1 cellular context compared by ENCODE assay signal in genomic region chr4:148441986-148442829, GRCh38.
TF ChIP-seq lines count a peak whose summit lies in the region.

Gene NR3C2, minus strand, starts transcription at chr4:148442414.

TF ChIP-seq in A549, 52 proteins besides CTCF, POLR2A, EP300 and RAD21 (continued from another document):
- TF ChIP-seq, protein P1, sequence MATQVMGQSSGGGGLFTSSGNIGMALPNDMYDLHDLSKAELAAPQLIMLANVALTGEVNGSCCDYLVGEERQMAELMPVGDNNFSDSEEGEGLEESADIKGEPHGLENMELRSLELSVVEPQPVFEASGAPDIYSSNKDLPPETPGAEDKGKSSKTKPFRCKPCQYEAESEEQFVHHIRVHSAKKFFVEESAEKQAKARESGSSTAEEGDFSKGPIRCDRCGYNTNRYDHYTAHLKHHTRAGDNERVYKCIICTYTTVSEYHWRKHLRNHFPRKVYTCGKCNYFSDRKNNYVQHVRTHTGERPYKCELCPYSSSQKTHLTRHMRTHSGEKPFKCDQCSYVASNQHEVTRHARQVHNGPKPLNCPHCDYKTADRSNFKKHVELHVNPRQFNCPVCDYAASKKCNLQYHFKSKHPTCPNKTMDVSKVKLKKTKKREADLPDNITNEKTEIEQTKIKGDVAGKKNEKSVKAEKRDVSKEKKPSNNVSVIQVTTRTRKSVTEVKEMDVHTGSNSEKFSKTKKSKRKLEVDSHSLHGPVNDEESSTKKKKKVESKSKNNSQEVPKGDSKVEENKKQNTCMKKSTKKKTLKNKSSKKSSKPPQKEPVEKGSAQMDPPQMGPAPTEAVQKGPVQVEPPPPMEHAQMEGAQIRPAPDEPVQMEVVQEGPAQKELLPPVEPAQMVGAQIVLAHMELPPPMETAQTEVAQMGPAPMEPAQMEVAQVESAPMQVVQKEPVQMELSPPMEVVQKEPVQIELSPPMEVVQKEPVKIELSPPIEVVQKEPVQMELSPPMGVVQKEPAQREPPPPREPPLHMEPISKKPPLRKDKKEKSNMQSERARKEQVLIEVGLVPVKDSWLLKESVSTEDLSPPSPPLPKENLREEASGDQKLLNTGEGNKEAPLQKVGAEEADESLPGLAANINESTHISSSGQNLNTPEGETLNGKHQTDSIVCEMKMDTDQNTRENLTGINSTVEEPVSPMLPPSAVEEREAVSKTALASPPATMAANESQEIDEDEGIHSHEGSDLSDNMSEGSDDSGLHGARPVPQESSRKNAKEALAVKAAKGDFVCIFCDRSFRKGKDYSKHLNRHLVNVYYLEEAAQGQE (IDR thresholded peaks at IDR 0.05): no peak
- no peak for TF ChIP-seq BHLHE40 (IDR thresholded peaks at IDR 0.05; ENCODE audit: low read depth, low read length)
- no peak for TF ChIP-seq HDAC2 (IDR thresholded peaks at IDR 0.05)
- TF ChIP-seq SREBF2 (IDR thresholded peaks at IDR 0.05): no peak
- TF ChIP-seq ELK1 (IDR thresholded peaks at IDR 0.05; ENCODE audit: low read depth, low read length): no peak
- TF ChIP-seq, protein P2, sequence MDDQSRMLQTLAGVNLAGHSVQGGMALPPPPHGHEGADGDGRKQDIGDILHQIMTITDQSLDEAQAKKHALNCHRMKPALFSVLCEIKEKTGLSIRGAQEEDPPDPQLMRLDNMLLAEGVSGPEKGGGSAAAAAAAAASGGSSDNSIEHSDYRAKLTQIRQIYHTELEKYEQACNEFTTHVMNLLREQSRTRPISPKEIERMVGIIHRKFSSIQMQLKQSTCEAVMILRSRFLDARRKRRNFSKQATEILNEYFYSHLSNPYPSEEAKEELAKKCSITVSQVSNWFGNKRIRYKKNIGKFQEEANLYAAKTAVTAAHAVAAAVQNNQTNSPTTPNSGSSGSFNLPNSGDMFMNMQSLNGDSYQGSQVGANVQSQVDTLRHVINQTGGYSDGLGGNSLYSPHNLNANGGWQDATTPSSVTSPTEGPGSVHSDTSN (IDR thresholded peaks at IDR 0.05): peak; percentile 95
- TF ChIP-seq USF2 (IDR thresholded peaks at IDR 0.05): peak; percentile 73
- no peak for TF ChIP-seq TP53 (CRISPR knock-in tag; IDR thresholded peaks at IDR 0.05)
- TF ChIP-seq EHMT2 (IDR thresholded peaks at IDR 0.05; ENCODE audit: low read depth): no peak
- TF ChIP-seq, protein P3, sequence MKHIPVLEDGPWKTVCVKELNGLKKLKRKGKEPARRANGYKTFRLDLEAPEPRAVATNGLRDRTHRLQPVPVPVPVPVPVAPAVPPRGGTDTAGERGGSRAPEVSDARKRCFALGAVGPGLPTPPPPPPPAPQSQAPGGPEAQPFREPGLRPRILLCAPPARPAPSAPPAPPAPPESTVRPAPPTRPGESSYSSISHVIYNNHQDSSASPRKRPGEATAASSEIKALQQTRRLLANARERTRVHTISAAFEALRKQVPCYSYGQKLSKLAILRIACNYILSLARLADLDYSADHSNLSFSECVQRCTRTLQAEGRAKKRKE (CRISPR knock-in tag; IDR thresholded peaks at IDR 0.05; ENCODE audit: low read depth): no peak
- TF ChIP-seq PHF8 (IDR thresholded peaks at IDR 0.05; ENCODE audit: borderline replicate concordance, low read depth): peak; percentile 50; the same call in 1 of the 2 replicates
- no peak for TF ChIP-seq FOSB (CRISPR knock-in tag; IDR thresholded peaks at IDR 0.05)
- TF ChIP-seq, protein P4, sequence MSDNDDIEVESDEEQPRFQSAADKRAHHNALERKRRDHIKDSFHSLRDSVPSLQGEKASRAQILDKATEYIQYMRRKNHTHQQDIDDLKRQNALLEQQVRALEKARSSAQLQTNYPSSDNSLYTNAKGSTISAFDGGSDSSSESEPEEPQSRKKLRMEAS (IDR thresholded peaks at IDR 0.05): no peak; the same call in 1 of the 2 replicates
- TF ChIP-seq CBX2 (IDR thresholded peaks at IDR 0.05; ENCODE audit: borderline replicate concordance, low read depth): no peak
- TF ChIP-seq RARB (CRISPR knock-in tag; IDR thresholded peaks at IDR 0.05): no peak
- no peak for TF ChIP-seq JUN (IDR thresholded peaks at IDR 0.05)
- TF ChIP-seq RNF2 (IDR thresholded peaks at IDR 0.05; ENCODE audit: borderline replicate concordance, low read depth): peak; percentile 75; the same call in 1 of the 2 replicates
- no peak for TF ChIP-seq CBX8 (IDR thresholded peaks at IDR 0.05)
- TF ChIP-seq NFE2L2 (conservative IDR thresholded peaks at IDR 0.05; ENCODE audit: low read length): no peak
- TF ChIP-seq RFX5 (IDR thresholded peaks at IDR 0.05): no peak
